ENCODE assay signal across 24 cellular contexts in the genomic region with DNA sequence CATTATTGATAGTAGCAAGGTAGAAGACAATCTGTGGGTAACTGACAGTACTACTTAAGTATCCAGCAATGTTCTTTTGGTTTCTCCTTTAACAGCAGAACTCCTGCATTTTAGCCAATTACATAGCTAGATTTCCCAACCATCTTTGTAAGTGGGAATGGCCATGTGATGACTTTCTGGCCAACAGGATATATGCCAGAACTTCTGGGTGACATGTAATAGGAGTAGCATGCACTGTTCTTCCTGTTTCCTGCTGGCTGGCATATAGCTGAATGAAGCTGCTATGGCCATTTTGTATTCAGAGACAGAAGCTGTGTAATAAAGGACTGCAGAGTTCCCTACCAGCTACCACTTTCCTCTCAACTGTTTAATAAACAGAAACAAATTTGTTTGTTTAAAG. TPM values are rescaled to one million over a fixed set of nuclear protein-coding genes. Genes with fewer than 3 reads are reported as not detected.
DNase-seq lines count a peak whose midpoint lies in the region; ATAC-seq and TF ChIP-seq lines count a peak whose summit lies in the region.
"Had no signal": no experiment of that assay in that cellular context is flagged by ENCODE, and none has a peak within 500 bp of the region (broad histone marks: within the 10 kb centered on the region; RNA-seq: fewer than 3 reads in every experiment).

No MANE protein-coding gene starts in this region.

- H3K27ac Mint-ChIP-seq in natural killer cell treated with Interleukin-12 subunit alpha and Interleukin-12 subunit beta and Interleukin-15 and Interleukin-18, amount 100 ng/mL, for 72 hours = no peak overlapping the region
- H3K27ac Mint-ChIP-seq: activated CD4-positive, alpha-beta memory T cell treated with anti-CD3 and anti-CD28 coated beads, Interleukin-2, amount 10 ng/mL, durations not matched to agents 7 days and 5 days; brain had no signal

- H3K4me3 Mint-ChIP-seq in natural killer cell treated with Interleukin-12 subunit alpha and Interleukin-12 subunit beta and Interleukin-15 and Interleukin-18, amount 100 ng/mL, for 72 hours = no peak overlapping the region
- H3K4me3 Mint-ChIP-seq: activated CD4-positive, alpha-beta memory T cell treated with anti-CD3 and anti-CD28 coated beads, Interleukin-2, amount 10 ng/mL, durations not matched to agents 7 days and 5 days; activated T-cell treated with anti-CD3 and anti-CD28 coated beads, Interleukin-2, amount 50 U/mL, for 4 hours; brain; immature natural killer cell had no signal

- DNase-seq in Daoy (ENCODE audit: low read depth) = peak; percentile 5
- DNase-seq in amniotic epithelial cell (ENCODE audit: low read depth) = peak; percentile 57
- DNase-seq in fibroblast of the aortic adventitia (ENCODE audit: low read depth) = peak; percentile 55
- DNase-seq in natural killer cell treated with Interleukin-12 subunit alpha and Interleukin-12 subunit beta and Interleukin-15 and Interleukin-18, amount 100 ng/mL, for 72 hours (ENCODE audit: low spot score) = no peak
- no peak for DNase-seq in ACHN
- no peak for DNase-seq in foreskin melanocyte
- DNase-seq: activated CD4-positive, alpha-beta memory T cell treated with anti-CD3 and anti-CD28 coated beads, Interleukin-2, amount 10 ng/mL, durations not matched to agents 7 days and 5 days; activated naive CD4-positive, alpha-beta T cell treated with anti-CD3 and anti-CD28 coated beads, Interleukin-2, amount 50 U/mL, for 16 hours; activated T-cell treated with anti-CD3 and anti-CD28 coated beads, Interleukin-2, amount 50 U/mL, for 4 hours; erythroblast; heart right ventricle; immature natural killer cell; lower lobe of right lung; NCI-H1436; NCI-H345; NK-92 treated with Interleukin-12 subunit alpha and Interleukin-12 subunit beta, amount 100 ng/mL, for 24 hours; stimulated activated naive CD4-positive, alpha-beta T cell treated with Interleukin-2 at 50 U/mL for 16 hours; transverse colon; WERI-Rb-1 had no signal

- TF ChIP-seq EP300 in Ishikawa (IDR thresholded peaks at IDR 0.05; ENCODE audit: borderline replicate concordance) = no peak

- peaks cover 8% of the 10 kb centered on the region in 2 donors for H3K4me1 Mint-ChIP-seq in natural killer cell treated with Interleukin-12 subunit alpha and Interleukin-12 subunit beta and Interleukin-15 and Interleukin-18, amount 100 ng/mL, for 72 hours (ENCODE audit: low read depth in 2 of 2)
- H3K4me1 Mint-ChIP-seq: brain had no signal

- no peak overlapping the region for H3K4me3 ChIP-seq in fibroblast of the aortic adventitia (ENCODE audit: low read depth, low read length)
- H3K4me3 ChIP-seq: heart right ventricle, lower lobe of right lung, transverse colon had no signal

- no peak for TF ChIP-seq CTCF in fibroblast of the aortic adventitia (IDR thresholded peaks at IDR 0.05; ENCODE audit: insufficient read depth, low read length)

- in situ Hi-C loops in ACHN (cut with HindIII; ENCODE audit: low pct_ligation_motif_present, low pct_unique_long_range_greater_than_20kb, low sequenced_read_pairs) = no loop called here

- no peak for ATAC-seq in GM19035 (IDR thresholded peaks at IDR 0.05; ENCODE audit: unreplicated experiment)
- no peak for ATAC-seq in natural killer cell treated with Interleukin-12 subunit alpha and Interleukin-12 subunit beta and Interleukin-15 and Interleukin-18, amount 100 ng/mL, for 72 hours
- ATAC-seq: activated T-cell treated with anti-CD3 and anti-CD28 coated beads, Interleukin-2, amount 50 U/mL, for 4 hours; lower lobe of right lung; sciatic nerve had no signal

- no peaks in the 10 kb centered on the region for H3K27me3 Mint-ChIP-seq in natural killer cell treated with Interleukin-12 subunit alpha and Interleukin-12 subunit beta and Interleukin-15 and Interleukin-18, amount 100 ng/mL, for 72 hours
- H3K27me3 Mint-ChIP-seq: activated CD4-positive, alpha-beta memory T cell treated with anti-CD3 and anti-CD28 coated beads, Interleukin-2, amount 10 ng/mL, durations not matched to agents 7 days and 5 days; brain had no signal

- no peak for TF ChIP-seq RAD21 in Ishikawa (IDR thresholded peaks at IDR 0.05; ENCODE audit: low read depth)

- no peaks in the 10 kb centered on the region for H3K36me3 Mint-ChIP-seq in natural killer cell treated with Interleukin-12 subunit alpha and Interleukin-12 subunit beta and Interleukin-15 and Interleukin-18, amount 100 ng/mL, for 72 hours

- H3K9me3 Mint-ChIP-seq in natural killer cell treated with Interleukin-12 subunit alpha and Interleukin-12 subunit beta and Interleukin-15 and Interleukin-18, amount 100 ng/mL, for 72 hours = no peaks in the 10 kb centered on the region
- H3K9me3 Mint-ChIP-seq: activated CD4-positive, alpha-beta memory T cell treated with anti-CD3 and anti-CD28 coated beads, Interleukin-2, amount 10 ng/mL, durations not matched to agents 7 days and 5 days; activated T-cell treated with anti-CD3 and anti-CD28 coated beads, Interleukin-2, amount 50 U/mL, for 4 hours; brain; immature natural killer cell had no signal

TF ChIP-seq in Ishikawa, 13 proteins besides CTCF, POLR2A, EP300 and RAD21:
- TF ChIP-seq EGR1 (IDR thresholded peaks at IDR 0.05) (no peak), TCF12 (IDR thresholded peaks at IDR 0.05; ENCODE audit: low read depth) (no peak), ZBTB7A (IDR thresholded peaks at IDR 0.05; ENCODE audit: low read depth) (no peak)
- TF ChIP-seq, protein P1, sequence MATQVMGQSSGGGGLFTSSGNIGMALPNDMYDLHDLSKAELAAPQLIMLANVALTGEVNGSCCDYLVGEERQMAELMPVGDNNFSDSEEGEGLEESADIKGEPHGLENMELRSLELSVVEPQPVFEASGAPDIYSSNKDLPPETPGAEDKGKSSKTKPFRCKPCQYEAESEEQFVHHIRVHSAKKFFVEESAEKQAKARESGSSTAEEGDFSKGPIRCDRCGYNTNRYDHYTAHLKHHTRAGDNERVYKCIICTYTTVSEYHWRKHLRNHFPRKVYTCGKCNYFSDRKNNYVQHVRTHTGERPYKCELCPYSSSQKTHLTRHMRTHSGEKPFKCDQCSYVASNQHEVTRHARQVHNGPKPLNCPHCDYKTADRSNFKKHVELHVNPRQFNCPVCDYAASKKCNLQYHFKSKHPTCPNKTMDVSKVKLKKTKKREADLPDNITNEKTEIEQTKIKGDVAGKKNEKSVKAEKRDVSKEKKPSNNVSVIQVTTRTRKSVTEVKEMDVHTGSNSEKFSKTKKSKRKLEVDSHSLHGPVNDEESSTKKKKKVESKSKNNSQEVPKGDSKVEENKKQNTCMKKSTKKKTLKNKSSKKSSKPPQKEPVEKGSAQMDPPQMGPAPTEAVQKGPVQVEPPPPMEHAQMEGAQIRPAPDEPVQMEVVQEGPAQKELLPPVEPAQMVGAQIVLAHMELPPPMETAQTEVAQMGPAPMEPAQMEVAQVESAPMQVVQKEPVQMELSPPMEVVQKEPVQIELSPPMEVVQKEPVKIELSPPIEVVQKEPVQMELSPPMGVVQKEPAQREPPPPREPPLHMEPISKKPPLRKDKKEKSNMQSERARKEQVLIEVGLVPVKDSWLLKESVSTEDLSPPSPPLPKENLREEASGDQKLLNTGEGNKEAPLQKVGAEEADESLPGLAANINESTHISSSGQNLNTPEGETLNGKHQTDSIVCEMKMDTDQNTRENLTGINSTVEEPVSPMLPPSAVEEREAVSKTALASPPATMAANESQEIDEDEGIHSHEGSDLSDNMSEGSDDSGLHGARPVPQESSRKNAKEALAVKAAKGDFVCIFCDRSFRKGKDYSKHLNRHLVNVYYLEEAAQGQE (IDR thresholded peaks at IDR 0.05; ENCODE audit: low read depth) = no peak
- TF ChIP-seq, protein P2, sequence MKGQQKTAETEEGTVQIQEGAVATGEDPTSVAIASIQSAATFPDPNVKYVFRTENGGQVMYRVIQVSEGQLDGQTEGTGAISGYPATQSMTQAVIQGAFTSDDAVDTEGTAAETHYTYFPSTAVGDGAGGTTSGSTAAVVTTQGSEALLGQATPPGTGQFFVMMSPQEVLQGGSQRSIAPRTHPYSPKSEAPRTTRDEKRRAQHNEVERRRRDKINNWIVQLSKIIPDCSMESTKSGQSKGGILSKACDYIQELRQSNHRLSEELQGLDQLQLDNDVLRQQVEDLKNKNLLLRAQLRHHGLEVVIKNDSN (IDR thresholded peaks at IDR 0.05) = peak; percentile 46; the same call in 1 of the 2 replicates

RNA-seq across cellular contexts. Expression of gene SPICE1, which starts 18.0 kb away (rescaled TPM):
- total RNA-seq in Daoy (2014; rRNA removed; shearing (Covaris generic)) = 14.0 and 31.6 TPM in 2 replicates
- 16.7 and 25.9 TPM in 2 replicates for total RNA-seq in fibroblast of the aortic adventitia (ENCODE audit: low replicate concordance)
- 10 to 100 TPM; 17.8 to 21.0 TPM for total RNA-seq in natural killer cell treated with Interleukin-12 subunit alpha and Interleukin-12 subunit beta and Interleukin-15 and Interleukin-18, amount 100 ng/mL, for 72 hours

RNA-seq across cellular contexts. Expression of gene SIDT1, which starts 35.4 kb away (rescaled TPM):
- 0.11 TPM in 1 of 2 replicates, not detected in the other for total RNA-seq in Daoy (2014; rRNA removed; shearing (Covaris generic))
- total RNA-seq in fibroblast of the aortic adventitia (ENCODE audit: low replicate concordance) = not detected in 2 replicates
- total RNA-seq in natural killer cell treated with Interleukin-12 subunit alpha and Interleukin-12 subunit beta and Interleukin-15 and Interleukin-18, amount 100 ng/mL, for 72 hours = 10 to 100 TPM; 34.5 to 44.1 TPM
- total RNA-seq: osteocyte had no signal

RNA-seq across cellular contexts. Expression of gene CFAP44, which starts 55.6 kb away (rescaled TPM):
- total RNA-seq in Daoy (2014; rRNA removed; shearing (Covaris generic)) = 4.9 TPM in 2 replicates
- 5.1 and 11.0 TPM in 2 replicates for total RNA-seq in fibroblast of the aortic adventitia (ENCODE audit: low replicate concordance)
- total RNA-seq in natural killer cell treated with Interleukin-12 subunit alpha and Interleukin-12 subunit beta and Interleukin-15 and Interleukin-18, amount 100 ng/mL, for 72 hours = 10 to 100 TPM in 1 of 2 donors, 1 to 10 TPM in 1; 7.9 to 11.5 TPM

Comparison
In these comparisons a context has a peak if more than half of its experiments do, and no peak if none do; other contexts are left out.
1. DNase-seq: peak in Daoy (single experiment), amniotic epithelial cell (single experiment) and fibroblast of the aortic adventitia (single experiment); none in natural killer cell treated with Interleukin-12 subunit alpha and Interleukin-12 subunit beta and Interleukin-15 and Interleukin-18, amount 100 ng/mL, for 72 hours (single experiment), ACHN (single experiment) and foreskin melanocyte (single experiment).
2. RNA of gene SIDT1, which starts 35.4 kb away (total RNA-seq): 34.5 to 44.1 TPM in natural killer cell treated with Interleukin-12 subunit alpha and Interleukin-12 subunit beta and Interleukin-15 and Interleukin-18, amount 100 ng/mL, for 72 hours; 0.11 TPM in Daoy and not detected in fibroblast of the aortic adventitia; every median in the first group is over 10 times any median in the second.